ENCODE assay signal across 17 cellular contexts in the genomic region with DNA sequence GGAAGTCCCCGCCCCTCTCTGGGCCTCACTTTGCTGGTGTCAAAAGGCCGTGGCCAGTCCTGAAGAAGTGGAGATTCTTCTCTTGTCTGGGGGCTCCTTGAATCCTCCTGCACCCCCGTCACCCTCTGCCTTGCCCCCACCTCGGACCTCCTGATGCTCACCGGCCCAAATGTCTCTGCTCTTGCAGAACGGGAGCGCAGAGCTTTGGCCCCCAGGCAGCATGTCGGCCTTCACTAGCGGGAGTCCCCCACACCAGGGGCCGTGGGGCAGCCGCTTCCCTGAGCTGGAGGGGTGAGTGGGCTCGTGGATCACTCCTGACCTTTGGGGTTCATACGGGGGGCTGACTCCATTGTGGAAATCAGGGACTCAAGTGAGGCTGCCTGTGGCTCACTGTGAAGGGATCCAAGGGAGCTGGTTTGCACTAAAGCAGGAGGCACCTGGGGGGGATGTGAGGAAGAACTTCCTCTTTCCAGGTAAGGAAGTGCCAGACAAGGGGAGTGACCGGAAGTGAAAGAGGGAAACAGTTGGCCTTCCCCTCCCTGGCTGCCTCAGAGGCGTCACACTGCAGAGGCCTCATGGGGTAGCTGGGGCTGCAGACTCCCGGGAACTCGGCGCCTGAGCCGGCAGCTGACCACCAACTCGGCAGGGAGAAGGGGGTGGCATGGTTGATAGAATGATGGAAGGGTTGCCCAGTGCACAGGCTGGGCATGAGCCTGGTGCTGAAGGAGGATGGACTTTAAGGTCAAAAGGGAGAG. TPM values are rescaled to one million over a fixed set of nuclear protein-coding genes. Genes with fewer than 3 reads are reported as not detected.
DNase-seq lines count a peak whose midpoint lies in the region; ATAC-seq and TF ChIP-seq lines count a peak whose summit lies in the region.
"Had no signal": no experiment of that assay in that cellular context is flagged by ENCODE, and none has a peak within 500 bp of the region (broad histone marks: within the 10 kb centered on the region; RNA-seq: fewer than 3 reads in every experiment).

No MANE protein-coding gene starts in this region.

- H3K4me3 ChIP-seq in HL-60 (replicated peaks; ENCODE audit: insufficient read depth, low read length), result no peak overlapping the region
- H3K4me3 ChIP-seq in PC-9, result no peak overlapping the region
- H3K4me3 ChIP-seq: GM23338 had no signal

- H3K4me2 ChIP-seq in PC-9, result no peak overlapping the region
- H3K4me2 ChIP-seq: GM23338 had no signal

- ATAC-seq in activated B cell treated with CpG ODN at 0.5 μM for 24 hours (ENCODE audit: low read depth), result no peak
- ATAC-seq: GM23338 had no signal

- H3K27me3 ChIP-seq in HL-60 (ENCODE audit: insufficient read depth, poor library complexity, severe bottlenecking) (no peaks in the 10 kb centered on the region), PC-9 (ENCODE audit: insufficient read depth, low read depth) (no peaks in the 10 kb centered on the region)

- BruUV-seq in PC-9 (replicated peaks; lab: Mats Ljungman, UMichigan), result no TSS peak

- no peak overlapping the region for H2AFZ ChIP-seq in PC-9
- H2AFZ ChIP-seq: GM23338 had no signal

- H3K27me3 Mint-ChIP-seq in CD14-positive monocyte (ENCODE audit: low read depth in 3 of 3) (peaks cover 0 to 1% (median 0%) of the 10 kb centered on the region in 3 donors), activated B cell treated with CpG ODN at 0.5 μM for 24 hours (no peaks in the 10 kb centered on the region), neural crest cell (ENCODE audit: low read depth) (no peaks in the 10 kb centered on the region)
- peaks cover 8% of the 10 kb centered on the region for H3K27me3 Mint-ChIP-seq in T-helper 2 cell treated with Interferon-gamma antibody and Interleukin-4, amounts not matched to agents 5 μg/mL and 100 μg/mL, for 36 hours (ENCODE audit: low read depth)

- H3K9me2 ChIP-seq in PC-9 (ENCODE audit: insufficient read depth), result no peaks in the 10 kb centered on the region

- no peaks in the 10 kb centered on the region for H3K79me2 ChIP-seq in PC-9 (ENCODE audit: low read depth)

- peak overlapping the region; percentile 47 to 91 (median 84) for H3K27ac Mint-ChIP-seq in CD14-positive monocyte
- H3K27ac Mint-ChIP-seq in activated B cell treated with CpG ODN at 0.5 μM for 24 hours, result peak overlapping the region; percentile 83
- H3K27ac Mint-ChIP-seq in neural crest cell (ENCODE audit: unreplicated experiment), result peak overlapping the region; percentile 12
- no peak overlapping the region for H3K27ac Mint-ChIP-seq in T-helper 2 cell treated with Interferon-gamma antibody and Interleukin-4, amounts not matched to agents 5 μg/mL and 100 μg/mL, for 36 hours
- H3K27ac Mint-ChIP-seq: GM23338 had no signal

- no peaks in the 10 kb centered on the region for H4K20me1 ChIP-seq in PC-9 (ENCODE audit: insufficient read depth)

- H3F3A ChIP-seq in PC-9 (ENCODE audit: insufficient read depth, low read depth), result no peaks in the 10 kb centered on the region

- CTCF ChIA-PET in activated B cell treated with CpG ODN at 0.5 μM for 24 hours (lab: Charles Lee), result interaction anchor here (0.7 to 1.0 kb wide), 2 partner anchors 80 to 81 kb away, joined by 4 to 5 read pairs; no protein-coding TSS in a partner anchor
- CTCF ChIA-PET in PC-9 (lab: Charles Lee), result no interaction called here

- H3K9me3 Mint-ChIP-seq in CD14-positive monocyte (peaks cover 0 to 1% (median 0%) of the 10 kb centered on the region in 7 donors), activated B cell treated with CpG ODN at 0.5 μM for 24 hours (no peaks in the 10 kb centered on the region), neural crest cell (no peaks in the 10 kb centered on the region)
- no peaks in the 10 kb centered on the region for H3K9me3 Mint-ChIP-seq in T-helper 2 cell treated with Interferon-gamma antibody and Interleukin-4, amounts not matched to agents 5 μg/mL and 100 μg/mL, for 36 hours

- H3K9me3 ChIP-seq in PC-9 (ENCODE audit: insufficient read depth, low read depth), result no peaks in the 10 kb centered on the region

- H3K4me1 Mint-ChIP-seq in CD14-positive monocyte (peaks cover 17% of the 10 kb centered on the region), activated B cell treated with CpG ODN at 0.5 μM for 24 hours (peaks cover 39% of the 10 kb centered on the region), neural crest cell (peaks cover 5% of the 10 kb centered on the region)
- H3K4me1 Mint-ChIP-seq in T-helper 2 cell treated with Interferon-gamma antibody and Interleukin-4, amounts not matched to agents 5 μg/mL and 100 μg/mL, for 36 hours (ENCODE audit: low read depth), result no peaks in the 10 kb centered on the region

- H3K36me3 ChIP-seq in PC-9 (ENCODE audit: low read depth), result no peaks in the 10 kb centered on the region

- DNase-seq in CD14-positive monocyte (ENCODE audit: low spot score) (no peak), HL-60 (ENCODE audit: low read depth in 1 of 2, low spot score in 1 of 2) (peak; percentile 77 to 79), activated B cell treated with CpG ODN at 0.5 μM for 24 hours (no peak), neural crest cell (ENCODE audit: low read depth, low spot score) (no peak), PC-9 (no peak), HuH-7.5 (ENCODE audit: low spot score) (no peak), NCI-H748 treated with DMSO at 0.1 percent for 48 hours (lab: John Stamatoyannopoulos, UW) (no peak)
- DNase-seq in T-helper 2 cell treated with Interferon-gamma antibody and Interleukin-4, amounts not matched to agents 5 μg/mL and 100 μg/mL, for 36 hours (ENCODE audit: low spot score), result no peak
- DNase-seq: activated gamma-delta T cell; anterior cingulate cortex; hippocampal formation; NCI-H1092 treated with DMSO at 0.1 percent for 48 hours; NCI-H2107; stimulated activated CD4-positive, alpha-beta T cell treated with anti-CD3 and anti-CD28 coated beads, Interleukin-2, amount 100 ng/mL, for 48 hours; SW 1271 had no signal

- peaks cover 60 to 73% of the 10 kb centered on the region in 2 donors for H3K36me3 Mint-ChIP-seq in CD14-positive monocyte
- H3K36me3 Mint-ChIP-seq in activated B cell treated with CpG ODN at 0.5 μM for 24 hours (ENCODE audit: low read depth), result peaks cover 62% of the 10 kb centered on the region
- H3K36me3 Mint-ChIP-seq in neural crest cell (ENCODE audit: low read depth), result no peaks in the 10 kb centered on the region
- H3K36me3 Mint-ChIP-seq in T-helper 2 cell treated with Interferon-gamma antibody and Interleukin-4, amounts not matched to agents 5 μg/mL and 100 μg/mL, for 36 hours (ENCODE audit: low read depth), result no peaks in the 10 kb centered on the region

- H3K4me1 ChIP-seq in PC-9 (replicated peaks; ENCODE audit: insufficient read depth), result no peaks in the 10 kb centered on the region

- TF ChIP-seq CTCF in CD14-positive monocyte (IDR thresholded peaks at IDR 0.05) (no peak), HL-60 (IDR thresholded peaks at IDR 0.05; ENCODE audit: insufficient read depth, low read length) (no peak), activated B cell treated with CpG ODN at 0.5 μM for 24 hours (IDR thresholded peaks at IDR 0.05) (no peak), neural crest cell (conservative IDR thresholded peaks at IDR 0.05) (no peak), PC-9 (conservative IDR thresholded peaks at IDR 0.05) (no peak)

- H3K27ac ChIP-seq in HL-60 (replicated peaks) (peak overlapping the region; percentile 58), PC-9 (no peak overlapping the region)

- peak overlapping the region; percentile 18 to 93 for H3K4me3 Mint-ChIP-seq in CD14-positive monocyte
- H3K4me3 Mint-ChIP-seq in activated B cell treated with CpG ODN at 0.5 μM for 24 hours, result no peak overlapping the region
- H3K4me3 Mint-ChIP-seq in neural crest cell, result no peak overlapping the region
- no peak overlapping the region for H3K4me3 Mint-ChIP-seq in T-helper 2 cell treated with Interferon-gamma antibody and Interleukin-4, amounts not matched to agents 5 μg/mL and 100 μg/mL, for 36 hours
- H3K4me3 Mint-ChIP-seq: GM23338 had no signal

- POLR2A ChIA-PET in activated B cell treated with CpG ODN at 0.5 μM for 24 hours (lab: Charles Lee), result interaction anchor here (1.0 to 2.7 kb wide), 3 partner anchors 9 to 76 kb away, joined by 3 to 9 read pairs (median 4); a partner anchor contains a TSS
- POLR2A ChIA-PET in PC-9 (lab: Charles Lee; ENCODE audit: unreplicated experiment), result no interaction called here

- intact Hi-C loops in CD14-positive monocyte (cut with micrococcal nuclease), result no loop called here
- intact Hi-C loops in activated B cell treated with CpG ODN at 0.5 μM for 24 hours (cut with micrococcal nuclease), result no loop called here
- intact Hi-C loops in PC-9 (cut with micrococcal nuclease; ENCODE audit: unreplicated experiment), result no loop called here

RNA-seq across cellular contexts. Expression of a gene that starts 23.1 kb away (rescaled TPM):
- 10 to 100 TPM; 29.9 to 52.7 TPM for polyA plus RNA-seq in CD14-positive monocyte
- total RNA-seq in activated B cell treated with CpG ODN at 0.5 μM for 24 hours, result 141 and 152 TPM in 2 replicates
- total RNA-seq in neural crest cell, result not detected in 2 replicates
- not detected in 2 replicates for total RNA-seq in PC-9 (2021)
- total RNA-seq: GM23338, osteocyte had no signal
- polyA plus RNA-seq: GM23338 had no signal

Comparison
In these comparisons a context has a peak if more than half of its experiments do, and no peak if none do; other contexts are left out.
1. DNase-seq: peak in HL-60 (2 of 2); none in CD14-positive monocyte (single experiment), activated B cell treated with CpG ODN at 0.5 μM for 24 hours (single experiment), neural crest cell (single experiment), T-helper 2 cell treated with Interferon-gamma antibody and Interleukin-4, amounts not matched to agents 5 μg/mL and 100 μg/mL, for 36 hours (single experiment), PC-9 (0 of 2), HuH-7.5 (single experiment) and NCI-H748 treated with DMSO at 0.1 percent for 48 hours (single experiment).
2. H3K4me3 Mint-ChIP-seq: peak in CD14-positive monocyte (2 of 2); none in activated B cell treated with CpG ODN at 0.5 μM for 24 hours (single experiment), neural crest cell (single experiment) and T-helper 2 cell treated with Interferon-gamma antibody and Interleukin-4, amounts not matched to agents 5 μg/mL and 100 μg/mL, for 36 hours (single experiment).
3. RNA of a gene that starts 23.1 kb away (total RNA-seq): 141 to 152 TPM in activated B cell treated with CpG ODN at 0.5 μM for 24 hours; not detected in neural crest cell and not detected in PC-9; every median in the first group is over 100 times any median in the second.